1 cellular context compared by ENCODE assay signal in genomic region chr14:72856530-72857264, GRCh38.
TF ChIP-seq lines count a peak whose summit lies in the region.

No MANE protein-coding gene starts in this region.

TF ChIP-seq in K562, 482 proteins besides CTCF, POLR2A, EP300 and RAD21:
- TF ChIP-seq YY1 (IDR thresholded peaks at IDR 0.05; ENCODE audit: borderline replicate concordance in 1 of 3, control insufficient read depth in 1 of 3, extremely low read depth in 1 of 3, insufficient read depth in 3 of 3, insufficient read length in 1 of 3, insufficient replicate concordance in 2 of 3, low read depth in 1 of 3, low read length in 2 of 3) (no peak), SMARCB1 (IDR thresholded peaks at IDR 0.05; ENCODE audit: insufficient read length, low read depth) (no peak), SRSF7 (optimal IDR thresholded peaks at IDR 0.05; ENCODE audit: low read depth, low read length) (no peak), C11orf30 (IDR thresholded peaks at IDR 0.05; ENCODE audit: low read depth) (peak; percentile 26; the same call in 1 of the 2 replicates), BRD4 (IDR thresholded peaks at IDR 0.05) (no peak), ZNF146 (CRISPR knock-in tag; IDR thresholded peaks at IDR 0.05; ENCODE audit: unreplicated experiment) (no peak), ARID1B (IDR thresholded peaks at IDR 0.05) (no peak), CHD1 (IDR thresholded peaks at IDR 0.05; ENCODE audit: low read length) (no peak), PURB (CRISPR knock-in tag; IDR thresholded peaks at IDR 0.05; ENCODE audit: low read depth) (no peak), MAFF (IDR thresholded peaks at IDR 0.05; ENCODE audit: low read length) (peak; percentile 6; the same call in 1 of the 2 replicates), ATF4 (CRISPR knock-in tag; IDR thresholded peaks at IDR 0.05) (no peak), HSF4 (CRISPR knock-in tag; IDR thresholded peaks at IDR 0.05; ENCODE audit: borderline replicate concordance) (no peak), HES1 (IDR thresholded peaks at IDR 0.05; ENCODE audit: low read depth) (no peak), ZNF316 (IDR thresholded peaks at IDR 0.05) (peak; percentile 23; the same call in 1 of the 2 replicates)
